In the genomic region with DNA sequence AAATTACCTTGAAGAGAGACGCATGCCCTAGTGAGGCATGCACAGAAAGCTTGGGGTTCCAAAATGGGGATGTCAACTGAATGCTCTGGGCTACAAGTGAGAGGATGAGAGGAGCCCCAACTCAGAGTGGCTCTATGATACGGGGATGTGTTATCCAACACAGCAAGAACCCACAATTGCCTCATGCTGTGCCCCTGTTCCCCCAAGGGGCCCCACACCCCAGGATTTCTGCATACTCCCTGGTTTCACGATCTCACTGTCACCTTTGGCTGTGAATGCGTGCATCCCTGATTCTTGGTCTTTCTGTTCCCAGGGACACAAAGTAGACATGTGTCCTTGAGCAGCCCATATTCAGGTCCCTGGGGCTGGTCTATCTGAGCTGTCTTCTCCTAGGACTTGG, we compare ENCODE assay signal across 20 cellular contexts. TPM values are rescaled to one million over a fixed set of nuclear protein-coding genes. Genes with fewer than 3 reads are reported as not detected.
A peak's percentile ranks its signal among the peaks of the same experiment; 100 is the strongest.
DNase-seq lines count a peak whose midpoint lies in the region; ATAC-seq and TF ChIP-seq lines count a peak whose summit lies in the region.
"Had no signal": no experiment of that assay in that cellular context is flagged by ENCODE, and none has a peak within 500 bp of the region (broad histone marks: within the 10 kb centered on the region; RNA-seq: fewer than 3 reads in every experiment).

No MANE protein-coding gene starts in this region.

- no peak overlapping the region for H3K14ac ChIP-seq in trophoblast cell (ENCODE audit: low read length)

- intact Hi-C loops in CD4-positive, alpha-beta T cell (cut with DNase I, micrococcal nuclease): no loop called here

- TF ChIP-seq CTCF in CD4-positive, alpha-beta T cell (IDR thresholded peaks at IDR 0.05): no peak

- H2BK12ac ChIP-seq in trophoblast cell (ENCODE audit: low read length): no peak overlapping the region

- H4K8ac ChIP-seq in trophoblast cell (ENCODE audit: low read depth, low read length): no peak overlapping the region

- no peak overlapping the region for H4K12ac ChIP-seq in trophoblast cell (ENCODE audit: low read depth, low read length)

- CTCF ChIA-PET in CD4-positive, alpha-beta T cell (lab: Charles Lee): interaction anchor here (3.2 kb wide), 1 partner anchor 16 kb away, joined by 21 read pairs; no protein-coding TSS in a partner anchor

- no peak overlapping the region for H3K4me3 ChIP-seq in trophoblast cell (ENCODE audit: low read depth, low read length)
- H3K4me3 ChIP-seq: SJSA1, skin epidermis had no signal

- no peak overlapping the region for H4K91ac ChIP-seq in trophoblast cell (ENCODE audit: low read depth, low read length)

- DNase-seq in T-helper 1 cell (no peak), T-helper 17 cell (no peak), immature natural killer cell (no peak), NCI-H146 (lab: John Stamatoyannopoulos, UW) (no peak), trophoblast cell (no peak)
- DNase-seq in CD4-positive, alpha-beta T cell: no peak
- DNase-seq: 8988T; activated B cell treated with CpG ODN at 0.5 μM for 24 hours; cortex of kidney; glutamatergic neuron; GOT3; NCI-H524; nucleus accumbens; stimulated activated naive B cell treated with anti-CD40 and anti-IgM and Interleukin-4, amounts not matched to agents 10 μg/mL and 1 μg/mL and 100 μg/mL, for 72 hours; T1000 had no signal

- H2BK120ac ChIP-seq in trophoblast cell (ENCODE audit: insufficient read depth, low read length, poor library complexity): no peak overlapping the region

- no peak overlapping the region for H3K18ac ChIP-seq in trophoblast cell (ENCODE audit: low read length)

- no peaks in the 10 kb centered on the region for H3K36me3 Mint-ChIP-seq in T-helper 1 cell treated with Interleukin-12 subunit alpha and Interleukin-12 subunit beta and Interleukin-4 antibody, amounts not matched to agents 30 μg/mL and 1 μg/mL, for 36 hours (ENCODE audit: low read depth)
- H3K36me3 Mint-ChIP-seq in CD4-positive, alpha-beta T cell (ENCODE audit: low read depth): no peaks in the 10 kb centered on the region
- H3K36me3 Mint-ChIP-seq in T-helper 17 cell (ENCODE audit: low read depth) (no peaks in the 10 kb centered on the region), immature natural killer cell (no peaks in the 10 kb centered on the region)

- no peaks in the 10 kb centered on the region for H3K79me2 ChIP-seq in trophoblast cell (ENCODE audit: control insufficient read depth, insufficient read depth, low read length, poor library complexity)

- POLR2A ChIA-PET in CD4-positive, alpha-beta T cell (lab: Charles Lee): interaction anchor here (0.8 to 6.2 kb wide), 3 partner anchors 13 to 468 kb away, joined by 3 to 116 read pairs (median 4); no protein-coding TSS in a partner anchor

- no peak overlapping the region for H3K4me3 Mint-ChIP-seq in T-helper 1 cell treated with Interleukin-12 subunit alpha and Interleukin-12 subunit beta and Interleukin-4 antibody, amounts not matched to agents 30 μg/mL and 1 μg/mL, for 36 hours
- H3K4me3 Mint-ChIP-seq in CD4-positive, alpha-beta T cell: no peak overlapping the region
- peak overlapping the region; percentile 84 for H3K4me3 Mint-ChIP-seq in T-helper 17 cell
- peak overlapping the region; percentile 73 to 76 (median 75) for H3K4me3 Mint-ChIP-seq in immature natural killer cell
- H3K4me3 Mint-ChIP-seq: activated B cell treated with CpG ODN at 0.5 μM for 24 hours had no signal

- H3K9me3 ChIP-seq in CD4-positive, alpha-beta T cell (ENCODE audit: control insufficient read depth, low read length): no peaks in the 10 kb centered on the region
- no peaks in the 10 kb centered on the region for H3K9me3 ChIP-seq in T-helper 17 cell (ENCODE audit: control insufficient read depth, low read length, poor library complexity, severe bottlenecking)
- H3K9me3 ChIP-seq in trophoblast cell (ENCODE audit: insufficient read depth, low read depth, low read length): no peaks in the 10 kb centered on the region
- H3K9me3 ChIP-seq: SJSA1 had no signal

- peaks cover 28% of the 10 kb centered on the region for H3K4me1 Mint-ChIP-seq in T-helper 1 cell treated with Interleukin-12 subunit alpha and Interleukin-12 subunit beta and Interleukin-4 antibody, amounts not matched to agents 30 μg/mL and 1 μg/mL, for 36 hours (ENCODE audit: low read depth)
- H3K4me1 Mint-ChIP-seq in CD4-positive, alpha-beta T cell (ENCODE audit: low read depth): peaks cover 41% of the 10 kb centered on the region
- H3K4me1 Mint-ChIP-seq in T-helper 17 cell (peaks cover 25% of the 10 kb centered on the region), immature natural killer cell (peaks cover 39 to 46% of the 10 kb centered on the region in 2 donors)

- H3K4me1 ChIP-seq in trophoblast cell (ENCODE audit: control insufficient read depth in 1 of 2, insufficient read depth in 2 of 2, low read length in 2 of 2): no peaks in the 10 kb centered on the region

- H3K23ac ChIP-seq in trophoblast cell (ENCODE audit: low read length): no peak overlapping the region

- no peak overlapping the region for H2AK5ac ChIP-seq in trophoblast cell (ENCODE audit: low read length)

- H2BK5ac ChIP-seq in trophoblast cell (ENCODE audit: low read depth, low read length, poor library complexity): no peak overlapping the region

- H3K27ac ChIP-seq in CD4-positive, alpha-beta T cell (ENCODE audit: low read depth, low read length): peak overlapping the region; percentile 26
- H3K27ac ChIP-seq in trophoblast cell (ENCODE audit: low read depth, low read length): no peak overlapping the region
- H3K27ac ChIP-seq: SJSA1 had no signal

- no peaks in the 10 kb centered on the region for H3K27me3 ChIP-seq in CD4-positive, alpha-beta T cell (ENCODE audit: control insufficient read depth, insufficient read depth, low read length)
- H3K27me3 ChIP-seq in trophoblast cell (ENCODE audit: insufficient read depth, low read length): peaks cover 2% of the 10 kb centered on the region
- H3K27me3 ChIP-seq: SJSA1 had no signal

- H3K27ac Mint-ChIP-seq in T-helper 1 cell treated with Interleukin-12 subunit alpha and Interleukin-12 subunit beta and Interleukin-4 antibody, amounts not matched to agents 30 μg/mL and 1 μg/mL, for 36 hours: peak overlapping the region; percentile 63
- peak overlapping the region; percentile 79 for H3K27ac Mint-ChIP-seq in CD4-positive, alpha-beta T cell
- peak overlapping the region; percentile 83 for H3K27ac Mint-ChIP-seq in T-helper 17 cell
- peak overlapping the region; percentile 81 to 97 (median 92) for H3K27ac Mint-ChIP-seq in immature natural killer cell

- no peaks in the 10 kb centered on the region for H3K27me3 Mint-ChIP-seq in T-helper 1 cell treated with Interleukin-12 subunit alpha and Interleukin-12 subunit beta and Interleukin-4 antibody, amounts not matched to agents 30 μg/mL and 1 μg/mL, for 36 hours (ENCODE audit: low read depth)
- H3K27me3 Mint-ChIP-seq in CD4-positive, alpha-beta T cell: no peaks in the 10 kb centered on the region
- H3K27me3 Mint-ChIP-seq in T-helper 17 cell (no peaks in the 10 kb centered on the region), immature natural killer cell (ENCODE audit: low read depth in 3 of 3) (peaks cover 2 to 4% (median 2%) of the 10 kb centered on the region in 3 donors)
- H3K27me3 Mint-ChIP-seq: activated B cell treated with CpG ODN at 0.5 μM for 24 hours; stimulated activated naive B cell treated with anti-CD40 and anti-IgM and Interleukin-4, amounts not matched to agents 10 μg/mL and 1 μg/mL and 100 μg/mL, for 72 hours had no signal

- WGBS in trophoblast cell (ENCODE audit: extremely low coverage, insufficient coverage, insufficient read length): no CpG with 5 or more reads among the region's 4 CpGs

- no peak overlapping the region for H3K4ac ChIP-seq in trophoblast cell (ENCODE audit: low read depth, low read length)

- no peaks in the 10 kb centered on the region for H3K36me3 ChIP-seq in trophoblast cell (ENCODE audit: control insufficient read depth in 1 of 2, insufficient read depth in 2 of 2, low read length in 2 of 2)
- H3K36me3 ChIP-seq: SJSA1 had no signal

- H3K9me3 Mint-ChIP-seq in T-helper 1 cell treated with Interleukin-12 subunit alpha and Interleukin-12 subunit beta and Interleukin-4 antibody, amounts not matched to agents 30 μg/mL and 1 μg/mL, for 36 hours: no peaks in the 10 kb centered on the region
- H3K9me3 Mint-ChIP-seq in CD4-positive, alpha-beta T cell: no peaks in the 10 kb centered on the region
- no peaks in the 10 kb centered on the region for H3K9me3 Mint-ChIP-seq in immature natural killer cell
- H3K9me3 Mint-ChIP-seq: activated B cell treated with CpG ODN at 0.5 μM for 24 hours; stimulated activated naive B cell treated with anti-CD40 and anti-IgM and Interleukin-4, amounts not matched to agents 10 μg/mL and 1 μg/mL and 100 μg/mL, for 72 hours had no signal

- no peak for ATAC-seq in CD4-positive, alpha-beta T cell (ENCODE audit: poor library complexity)
- ATAC-seq in T-helper 17 cell (no peak), HG02759 (IDR thresholded peaks at IDR 0.05; ENCODE audit: unreplicated experiment) (no peak)

- no peaks in the 10 kb centered on the region for H3K79me1 ChIP-seq in trophoblast cell (ENCODE audit: low read length)

- no peak overlapping the region for H3K9ac ChIP-seq in trophoblast cell (ENCODE audit: low read length)

- no peak overlapping the region for H3K4me2 ChIP-seq in trophoblast cell (ENCODE audit: low read length)

- no peak overlapping the region for H2AFZ ChIP-seq in trophoblast cell (ENCODE audit: insufficient read depth, low read length, poor library complexity)

RNA-seq across cellular contexts. Expression of a gene that starts 29.3 kb away (rescaled TPM):
- not detected for total RNA-seq in CD4-positive, alpha-beta T cell
- not detected for total RNA-seq in T-helper 17 cell
- polyA plus RNA-seq in immature natural killer cell: under 1 TPM in 2 of 3 donors, not detected in 1; 0.26 to 0.45 TPM
- polyA plus RNA-seq in trophoblast cell (2013): not detected in 2 replicates
- total RNA-seq: lung microvascular endothelial cell, SJSA1 had no signal

RNA-seq across cellular contexts. Expression of a gene that starts 32.9 kb away (rescaled TPM):
- total RNA-seq in CD4-positive, alpha-beta T cell: under 1 TPM in 1 of 2 experiments, not detected in 1; 0.11 TPM
- total RNA-seq in T-helper 17 cell: under 1 TPM in 1 of 2 donors, not detected in 1; 0.52 TPM
- not detected for polyA plus RNA-seq in immature natural killer cell
- polyA plus RNA-seq in trophoblast cell (2013): 6.9 and 8.1 TPM in 2 replicates
- total RNA-seq: activated B cell treated with CpG ODN at 0.5 μM for 24 hours had no signal

Comparison
In these comparisons a context has a peak if more than half of its experiments do, and no peak if none do; other contexts are left out.
1. H3K4me3 Mint-ChIP-seq: peak in T-helper 17 cell (single experiment) and immature natural killer cell (5 of 5); none in T-helper 1 cell treated with Interleukin-12 subunit alpha and Interleukin-12 subunit beta and Interleukin-4 antibody, amounts not matched to agents 30 μg/mL and 1 μg/mL, for 36 hours (single experiment) and CD4-positive, alpha-beta T cell (single experiment).
2. Peak in every context shown above with its lines, with median percentiles within 50 percentile points of each other: H3K27ac Mint-ChIP-seq.